ENCODE assay signal across 9 cellular contexts in genomic region chr2:20430461-20431302, GRCh38. TPM values are rescaled to one million over a fixed set of nuclear protein-coding genes. Genes with fewer than 3 reads are reported as not detected.
A peak's percentile ranks its signal among the peaks of the same experiment; 100 is the strongest.
DNase-seq lines count a peak whose midpoint lies in the region; ATAC-seq, FAIRE-seq and TF ChIP-seq lines count a peak whose summit lies in the region.
"Had no signal": no experiment of that assay in that cellular context is flagged by ENCODE, and none has a peak within 500 bp of the region (broad histone marks: within the 10 kb centered on the region; RNA-seq: fewer than 3 reads in every experiment).

No MANE protein-coding gene starts in this region.

- H3K79me2 ChIP-seq in hepatocyte: no peaks in the 10 kb centered on the region

- H3K9me3 ChIP-seq in hepatocyte (ENCODE audit: low read depth): no peaks in the 10 kb centered on the region

- no peaks in the 10 kb centered on the region for H3K4me1 ChIP-seq in hepatocyte (ENCODE audit: insufficient read depth)

- H3K36me3 ChIP-seq in hepatocyte (replicated peaks; ENCODE audit: insufficient read depth, low read depth): no peaks in the 10 kb centered on the region

- H2AFZ ChIP-seq in hepatocyte: no peak overlapping the region

- H3K4me2 ChIP-seq in hepatocyte: no peak overlapping the region

- no peak overlapping the region for H3K4me3 ChIP-seq in hepatocyte

- no peaks in the 10 kb centered on the region for H4K20me1 ChIP-seq in hepatocyte (ENCODE audit: insufficient read depth, poor library complexity, severe bottlenecking)

- no peaks in the 10 kb centered on the region for H3K27me3 ChIP-seq in hepatocyte

- TF ChIP-seq CTCF in hepatocyte (IDR thresholded peaks at IDR 0.05; ENCODE audit: poor library complexity): no peak

- FAIRE-seq in RCC 7860 (lab: Jason Lieb, UNC): no peak

- DNase-seq in CD1c-positive myeloid dendritic cell (ENCODE audit: extremely low spot score) (peak; percentile 55), RCC 7860 (ENCODE audit: low spot score) (peak; percentile 64), kidney tubule cell (ENCODE audit: low spot score) (peak; percentile 58), hepatocyte (ENCODE audit: low spot score) (no peak), HuH-7 (ENCODE audit: low spot score) (no peak), amniotic stem cell (lab: John Stamatoyannopoulos, UW) (no peak)
- DNase-seq: effector CD4-positive, alpha-beta T cell had no signal

- H3K27ac ChIP-seq in hepatocyte: no peak overlapping the region

- ATAC-seq in GM21515 (IDR thresholded peaks at IDR 0.05; ENCODE audit: unreplicated experiment): peak; percentile 36
- no peak for ATAC-seq in HG02840 (IDR thresholded peaks at IDR 0.05; ENCODE audit: low FRiP score, unreplicated experiment)

- H3K9me2 ChIP-seq in hepatocyte (replicated peaks; ENCODE audit: insufficient read depth): no peaks in the 10 kb centered on the region

- 84% methylated on average over 7 of the region's 7 CpGs for WGBS in hepatocyte (ENCODE audit: low lambda C conversion rate, missing lambda C conversion rate)

RNA-seq across cellular contexts. Expression of gene RHOB, which starts 16.2 kb away (rescaled TPM):
- total RNA-seq in hepatocyte: 387 and 429 TPM in 2 replicates
- polyA plus RNA-seq in hepatocyte: 103 and 146 TPM in 2 replicates

Comparison
In these comparisons a context has a peak if more than half of its experiments do, and no peak if none do; other contexts are left out.
1. DNase-seq: peak in CD1c-positive myeloid dendritic cell (single experiment), RCC 7860 (single experiment) and kidney tubule cell (single experiment); none in hepatocyte (single experiment), HuH-7 (single experiment) and amniotic stem cell (single experiment).